ENCODE assay signal across 21 cellular contexts in genomic region chr9:136517950-136518349, GRCh38.
"Had no signal": no experiment of that assay in that cellular context is flagged by ENCODE, and none has a peak within 500 bp of the region (broad histone marks: within the 10 kb centered on the region; RNA-seq: fewer than 3 reads in every experiment).

No MANE protein-coding gene starts in this region.

- H3K27me3 Mint-ChIP-seq: type B pancreatic cell had no signal

- H3K36me3 Mint-ChIP-seq: natural killer cell, type B pancreatic cell had no signal

- ATAC-seq: natural killer cell had no signal

- H3K27me3 ChIP-seq: colonic mucosa, ovary, right atrium auricular region, stomach, thyroid gland, uterus had no signal

- H3K27ac Mint-ChIP-seq: endodermal cell, mesothelial cell of epicardium, natural killer cell, type B pancreatic cell had no signal

- H3K9me3 Mint-ChIP-seq: endodermal cell, mesothelial cell of epicardium, natural killer cell, neural crest cell, type B pancreatic cell had no signal

- H3K4me1 Mint-ChIP-seq: endodermal cell, mesothelial cell of epicardium, natural killer cell had no signal

- H3K36me3 ChIP-seq: ovary, uterus had no signal

- H3K4me3 ChIP-seq: colonic mucosa, ovary, right atrium auricular region, stomach, thyroid gland, uterus had no signal

- H3K9me3 ChIP-seq: colonic mucosa, ovary, right atrium auricular region, stomach, thyroid gland, uterus had no signal

- H3K4me3 Mint-ChIP-seq: endodermal cell, mesothelial cell of epicardium, natural killer cell, neural crest cell, type B pancreatic cell had no signal

- DNase-seq: colonic mucosa; dermis blood vessel endothelial cell; effector CD4-positive, alpha-beta T cell; endodermal cell; foreskin melanocyte; head of caudate nucleus; hippocampal formation; kidney glomerular epithelial cell; natural killer cell; nucleus accumbens; ovary; small intestine; stimulated activated CD4-positive, alpha-beta T cell treated with anti-CD3 and anti-CD28 coated beads, Interleukin-12 subunit alpha, Interleukin-12 subunit beta, amount 100 ng/mL, for 4 hours; stimulated activated naive CD4-positive, alpha-beta T cell; stomach; thyroid gland; uterus had no signal

- H3K4me1 ChIP-seq: uterus had no signal

- H3K27ac ChIP-seq: colonic mucosa, ovary, right atrium auricular region, stomach, thyroid gland, uterus had no signal
